In the genomic region with DNA sequence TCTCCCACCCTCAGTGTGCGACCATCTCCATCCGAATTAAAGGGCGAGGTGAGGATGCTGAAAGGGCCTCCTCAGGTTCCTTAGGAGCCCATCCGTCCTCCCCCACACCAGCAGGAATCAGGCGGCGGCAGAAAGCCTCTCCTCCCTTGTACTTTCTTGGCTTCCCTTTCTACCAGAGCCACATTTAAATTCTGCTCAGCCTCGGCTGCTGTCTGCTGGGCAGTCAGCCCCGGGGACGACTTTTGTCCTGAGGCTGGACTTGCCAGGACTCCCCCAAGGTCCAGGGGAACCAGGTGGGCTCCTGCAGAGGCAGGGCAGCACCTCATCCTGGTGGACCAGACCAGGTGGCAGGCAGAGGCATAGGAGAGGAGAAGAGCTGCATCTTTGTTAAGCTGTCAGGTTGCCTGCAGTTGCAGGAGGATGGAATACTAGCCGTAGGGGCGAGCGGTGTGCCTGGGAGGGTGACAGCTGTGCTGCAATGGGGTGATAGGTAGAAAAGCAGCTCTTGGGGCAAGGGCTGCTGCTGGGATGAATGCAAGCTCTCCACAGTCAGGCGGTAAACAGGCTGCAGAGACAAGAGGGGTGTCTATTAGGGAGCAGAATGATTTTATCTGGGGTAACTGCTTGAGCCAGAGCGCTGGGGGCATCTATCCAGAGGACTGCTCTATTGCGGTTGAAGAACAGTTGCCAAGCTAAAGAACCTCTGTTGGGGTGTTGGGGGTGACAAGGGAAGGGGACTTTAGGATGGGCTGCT, we compare ENCODE assay signal across 10 cellular contexts. TPM values are rescaled to one million over a fixed set of nuclear protein-coding genes. Genes with fewer than 3 reads are reported as not detected.
DNase-seq lines count a peak whose midpoint lies in the region; ATAC-seq, FAIRE-seq and TF ChIP-seq lines count a peak whose summit lies in the region.
"Had no signal": no experiment of that assay in that cellular context is flagged by ENCODE, and none has a peak within 500 bp of the region (broad histone marks: within the 10 kb centered on the region; RNA-seq: fewer than 3 reads in every experiment).

No MANE protein-coding gene starts in this region.

- H3K79me2 ChIP-seq in GM23248 (ENCODE audit: insufficient read depth) (peaks cover 34% of the 10 kb centered on the region), K562 (ENCODE audit: control insufficient read depth, insufficient read depth, low read length) (peaks cover 21% of the 10 kb centered on the region)

- H2AFZ ChIP-seq in GM23248 (no peak overlapping the region), K562 (ENCODE audit: low read depth, low read length) (no peak overlapping the region)

- intact Hi-C loops in K562 (cut with micrococcal nuclease): no loop called here

- no peak for TF ChIP-seq POLR2A in K562 (conservative IDR thresholded peaks at IDR 0.05)

- no peak for ATAC-seq in K562

- no peak for TF ChIP-seq EP300 in K562 (IDR thresholded peaks at IDR 0.05; ENCODE audit: low read length)

- H3K9me1 ChIP-seq in K562 (ENCODE audit: control insufficient read depth, insufficient read depth, low read length): peaks cover 3% of the 10 kb centered on the region

- TF ChIP-seq RAD21 in K562 (CRISPR knock-in tag; conservative IDR thresholded peaks at IDR 0.05 in 1 of 2, IDR thresholded peaks at IDR 0.05 in 1 of 2): no peak

- peaks cover 30% of the 10 kb centered on the region for H3F3A ChIP-seq in GM23248 (ENCODE audit: insufficient read depth)

- no TSS peak for BruUV-seq in K562 (replicated peaks; lab: Mats Ljungman, UMichigan)

- H3K4me2 ChIP-seq in GM23248 (ENCODE audit: unreplicated experiment) (peak overlapping the region; percentile 74), K562 (ENCODE audit: insufficient read depth, low read length) (no peak overlapping the region)

- in situ Hi-C loops in GM23248 (cut with MboI) (no loop called here), K562 (cut with MboI) (no loop called here)

- H3K27me3 ChIP-seq in GM23248 (replicated peaks; ENCODE audit: insufficient read depth) (no peaks in the 10 kb centered on the region), K562 (ENCODE audit: control insufficient read depth in 2 of 2, insufficient read depth in 2 of 2, low read length in 2 of 2) (no peaks in the 10 kb centered on the region), rectal smooth muscle tissue (ENCODE audit: control insufficient read depth, insufficient read depth, low read length) (no peaks in the 10 kb centered on the region)

- no peak for DNase-seq in GM23248
- no peak for DNase-seq in K562 (ENCODE audit: extremely low read depth in 1 of 4, low spot score in 3 of 4)
- DNase-seq in hypothalamus (lab: John Stamatoyannopoulos, UW): peak in 36 of 51 donors; percentile 27 to 77 (median 56)
- DNase-seq in MV-4-11 (lab: John Stamatoyannopoulos, UW): no peak
- no peak for DNase-seq in RPMI8226
- no peak for DNase-seq in activated CD4-positive, alpha-beta T cell treated with anti-CD3 and anti-CD28 coated beads, Interleukin-2, amount 50 U/mL, for 1 hour
- no peak for DNase-seq in iPS-NIHi11 (ENCODE audit: low spot score)
- DNase-seq: naive B cell had no signal

- H3K9ac ChIP-seq in GM23248 (peak overlapping the region; percentile 75), K562 (ENCODE audit: insufficient read depth in 1 of 2, low read depth in 2 of 2, low read length in 2 of 2) (peak overlapping the region in 1 of 2 experiments; percentile 80; a peak in 2 of 4 replicates), rectal smooth muscle tissue (ENCODE audit: low read length) (no peak overlapping the region)

- H4K20me1 ChIP-seq in GM23248 (ENCODE audit: insufficient read depth) (no peaks in the 10 kb centered on the region), K562 (replicated peaks; ENCODE audit: control insufficient read depth, insufficient read depth, low read length) (no peaks in the 10 kb centered on the region)

- no peaks in the 10 kb centered on the region for H3K9me2 ChIP-seq in GM23248 (ENCODE audit: insufficient read depth)

- 57 to 65% methylated on average over 15 of the region's 15 CpGs for WGBS in GM23248 (ENCODE audit: low coverage in 1 of 2, low lambda C conversion rate in 2 of 2, missing lambda C conversion rate in 2 of 2), 2 experiments
- WGBS in K562 (ENCODE audit: insufficient coverage, low coverage, missing lambda C conversion rate): 76% methylated on average over 15 of the region's 15 CpGs

- peak overlapping the region; percentile 95 for H3K27ac ChIP-seq in GM23248
- H3K27ac ChIP-seq in K562 (ENCODE audit: extremely low read depth, low read depth, low read length): no peak overlapping the region
- H3K27ac ChIP-seq in rectal smooth muscle tissue (ENCODE audit: low read depth, low read length): peak overlapping the region; percentile 83
- H3K27ac ChIP-seq: C4-2B had no signal

- H3K9me3 ChIP-seq in GM23248 (ENCODE audit: low read depth): no peaks in the 10 kb centered on the region
- no peaks in the 10 kb centered on the region for H3K9me3 ChIP-seq in K562 (replicated peaks; ENCODE audit: control insufficient read depth, insufficient read depth, low read depth, low read length)

- no peaks in the 10 kb centered on the region for H3K36me3 ChIP-seq in GM23248 (ENCODE audit: low read depth)
- peaks cover 53% of the 10 kb centered on the region; the same call in 2 of the 3 replicates for H3K36me3 ChIP-seq in K562 (ENCODE audit: control insufficient read depth, insufficient read depth, low read length)
- H3K36me3 ChIP-seq in rectal smooth muscle tissue (ENCODE audit: control insufficient read depth, insufficient read depth, low read length): peaks cover 4% of the 10 kb centered on the region

- peak; percentile 23 for FAIRE-seq in K562 (lab: Jason Lieb, UNC)

- no peak overlapping the region for H3K4me3 ChIP-seq in GM23248
- no peak overlapping the region for H3K4me3 ChIP-seq in K562
- H3K4me3 ChIP-seq in rectal smooth muscle tissue (ENCODE audit: low read length): no peak overlapping the region

- CTCF ChIA-PET in K562 (lab: Yijun Ruan, JAX; ENCODE audit: low intra/inter-chr PET ratio): no interaction called here

- peaks cover 55% of the 10 kb centered on the region for H3K4me1 ChIP-seq in GM23248 (ENCODE audit: insufficient read depth)
- peaks cover 33 to 48% of the 10 kb centered on the region in 2 experiments; a peak in 4 of 5 replicates for H3K4me1 ChIP-seq in K562 (replicated peaks in 1 of 2; ENCODE audit: control insufficient read depth in 2 of 2, insufficient read depth in 2 of 2, low read length in 2 of 2)
- H3K4me1 ChIP-seq in rectal smooth muscle tissue (ENCODE audit: control insufficient read depth, insufficient read depth, low read length): peaks cover 42% of the 10 kb centered on the region

- POLR2A ChIA-PET in K562 (lab: Yijun Ruan, JAX): interaction anchor here (0.8 to 2.0 kb wide), 2 partner anchors 10 to 63 kb away, joined by 3 to 11 read pairs; no protein-coding TSS in a partner anchor

- no peak for TF ChIP-seq CTCF in K562 (IDR thresholded peaks at IDR 0.05 in 2 of 3, conservative IDR thresholded peaks at IDR 0.05 in 1 of 3; ENCODE audit: insufficient read depth in 2 of 3, low read depth in 1 of 3, low read length in 3 of 3)

TF ChIP-seq in K562, 482 proteins besides CTCF, POLR2A, EP300 and RAD21 (continues in another document):
- TF ChIP-seq PPARD (CRISPR knock-in tag; IDR thresholded peaks at IDR 0.05) (no peak), ERF (CRISPR knock-in tag; IDR thresholded peaks at IDR 0.05) (no peak), CHD1 (IDR thresholded peaks at IDR 0.05; ENCODE audit: low read length) (no peak), CXXC5 (CRISPR knock-in tag; IDR thresholded peaks at IDR 0.05) (no peak)
- TF ChIP-seq, protein P1, sequence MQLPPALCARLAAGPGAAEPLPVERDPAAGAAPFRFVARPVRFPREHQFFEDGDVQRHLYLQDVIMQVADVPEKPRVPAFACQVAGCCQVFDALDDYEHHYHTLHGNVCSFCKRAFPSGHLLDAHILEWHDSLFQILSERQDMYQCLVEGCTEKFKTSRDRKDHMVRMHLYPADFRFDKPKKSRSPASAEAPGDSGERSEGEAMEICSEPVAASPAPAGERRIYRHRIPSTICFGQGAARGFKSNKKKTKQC (CRISPR knock-in tag; IDR thresholded peaks at IDR 0.05): no peak

RNA-seq across cellular contexts. Expression of a gene that starts 46.2 kb away (rescaled TPM):
- 18.6 and 19.3 TPM in 2 replicates for total RNA-seq in GM23248 (2014; rRNA removed; shearing (Covaris generic))
- polyA plus RNA-seq in GM23248 (2016; fragmentation: Nextera tagmentation; extraction: Ambion mirVana) (117 and 118 TPM in 2 replicates), K562 (2011; rRNA removed) (41.5 and 104 TPM in 2 replicates), K562 (2014; fragmentation: Illumina TruSeq; extraction: Trizol) (109 and 115 TPM in 2 replicates), K562 (2014; fragmentation: Nextera tagmentation; extraction: Ambion mirVana) (1 to 10 TPM; 8.2 to 9.7 TPM), K562 (2014; rRNA removed) (51.3 and 56.8 TPM in 2 replicates)
- 60.7 and 84.8 TPM in 2 replicates for total RNA-seq in K562 (2011; cell fraction: chromatin; rRNA removed; ENCODE audit: low replicate concordance)
- 47.0 and 48.4 TPM in 2 replicates for total RNA-seq in K562 (2011; cell fraction: nucleolus; rRNA removed)
- total RNA-seq in K562 (2011; cell fraction: nucleoplasm; rRNA removed): 68.6 and 84.8 TPM in 2 replicates
- total RNA-seq in K562 (2014; rRNA removed) (21.3 and 29.6 TPM in 2 replicates), K562 (2014; rRNA removed; fragmentation: Illumina TruSeq; extraction: Trizol) (31.2 and 40.7 TPM in 2 replicates), K562 (2015; rRNA removed; fragmentation: Illumina TruSeq; extraction: Trizol) (26.1 and 29.2 TPM in 2 replicates), K562 (2021) (139 and 163 TPM in 2 replicates)
- 45.0 and 57.5 TPM in 2 replicates for polyA plus RNA-seq in K562 (2011; cell fraction: cytosol; rRNA removed)
- polyA plus RNA-seq in K562 (2011; cell fraction: nucleus; rRNA removed): 49.0 and 54.9 TPM in 2 replicates
- 84.9 and 101 TPM in 2 replicates for polyA plus RNA-seq in K562 (2012)
- polyA minus RNA-seq in K562 (2011; rRNA and poly(A)+ RNA removed): 49.4 and 58.2 TPM in 2 replicates
- 68.3 and 88.6 TPM in 2 replicates for polyA minus RNA-seq in K562 (2011; cell fraction: cytosol; rRNA and poly(A)+ RNA removed)
- 15.8 and 27.9 TPM in 2 replicates for polyA minus RNA-seq in K562 (2011; cell fraction: nucleus; rRNA and poly(A)+ RNA removed)

Comparison
In these comparisons a context has a peak if more than half of its experiments do, and no peak if none do; other contexts are left out.
1. DNase-seq: peak in hypothalamus (36 of 51); none in GM23248 (single experiment), K562 (0 of 4), MV-4-11 (single experiment), RPMI8226 (single experiment), activated CD4-positive, alpha-beta T cell treated with anti-CD3 and anti-CD28 coated beads, Interleukin-2, amount 50 U/mL, for 1 hour (single experiment) and iPS-NIHi11 (single experiment).